ENCODE assay signal across 11 cellular contexts in the genomic region with DNA sequence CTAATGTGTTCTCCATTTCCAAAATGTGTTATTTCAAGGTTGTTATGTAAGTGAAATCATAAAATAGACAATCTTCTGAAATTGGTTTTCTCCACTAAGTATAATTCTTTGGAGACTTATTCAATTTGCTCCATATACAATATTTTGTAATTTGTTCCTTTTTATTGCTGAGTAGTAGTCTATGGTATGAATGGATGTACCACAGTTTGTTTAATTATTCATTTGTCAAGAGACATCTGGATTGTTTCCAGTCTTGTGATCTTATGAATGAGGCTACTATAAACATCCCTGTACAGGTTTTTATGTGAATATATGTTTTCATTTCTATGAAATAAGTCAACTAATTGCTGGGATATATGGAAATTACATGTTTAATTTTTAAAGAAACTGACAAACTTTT.
"Had no signal": no experiment of that assay in that cellular context is flagged by ENCODE, and none has a peak within 500 bp of the region (broad histone marks: within the 10 kb centered on the region; RNA-seq: fewer than 3 reads in every experiment).

No MANE protein-coding gene starts in this region.

- ATAC-seq: GM23338, HCT116 had no signal

- H2AFZ ChIP-seq: GM23248, GM23338 had no signal

- H3K9me3 ChIP-seq: HAP-1 had no signal

- DNase-seq: GM23248, GOT3, H7, H9, HCEC 1CT, HFFc6 had no signal

- FAIRE-seq: H1, H54 had no signal

- H3K36me3 ChIP-seq: HAP-1 had no signal

- H3K27ac ChIP-seq: GM23248 had no signal

- H3K4me2 ChIP-seq: GM23338 had no signal

- H3K9ac ChIP-seq: GM23248 had no signal

- H3K4me3 ChIP-seq: GM23248, GM23338, HAP-1 had no signal

- H3K4me1 ChIP-seq: HAP-1 had no signal
